17 cellular contexts compared by ENCODE assay signal in genomic region chr5:1131191-1131621, GRCh38. TPM values are rescaled to one million over a fixed set of nuclear protein-coding genes. Genes with fewer than 3 reads are reported as not detected.
DNase-seq lines count a peak whose midpoint lies in the region; ATAC-seq and TF ChIP-seq lines count a peak whose summit lies in the region.
"Had no signal": no experiment of that assay in that cellular context is flagged by ENCODE, and none has a peak within 500 bp of the region (broad histone marks: within the 10 kb centered on the region; RNA-seq: fewer than 3 reads in every experiment).

No MANE protein-coding gene starts in this region.

- intact Hi-C loops in Right ventricle myocardium inferior (cut with DNase I) = loop anchor here (5.0 kb wide), 1 partner anchor 79 kb away; no protein-coding TSS in a partner anchor

- H3K4me1 ChIP-seq in right atrium auricular region (peaks cover 0 to 67% of the 10 kb centered on the region in 2 donors), duodenal mucosa (ENCODE audit: control insufficient read depth in 1 of 2, insufficient read depth in 2 of 2, low read length in 2 of 2) (peaks cover 42 to 52% of the 10 kb centered on the region in 2 donors), mucosa of rectum (ENCODE audit: control insufficient read depth in 2 of 2, insufficient read depth in 2 of 2, low read length in 2 of 2) (peaks cover 36 to 40% of the 10 kb centered on the region in 2 donors), tibial nerve (peaks cover 0 to 6% (median 0%) of the 10 kb centered on the region in 4 donors)

- no peak for TF ChIP-seq CTCF in right atrium auricular region (IDR thresholded peaks at IDR 0.05)
- no peak for TF ChIP-seq CTCF in tibial nerve (IDR thresholded peaks at IDR 0.05)

- ATAC-seq in Right ventricle myocardium inferior = peak; percentile 19

- no peak for TF ChIP-seq EP300 in tibial nerve (IDR thresholded peaks at IDR 0.05)

- DNase-seq in Right ventricle myocardium inferior (ENCODE audit: missing footprints) (no peak), right atrium auricular region (ENCODE audit: low spot score) (no peak), RKO (ENCODE audit: low spot score) (no peak), DMS153 treated with DMSO at 0.1 percent for 48 hours (lab: John Stamatoyannopoulos, UW; ENCODE audit: unreplicated experiment) (no peak), tibial nerve (ENCODE audit: low spot score in 2 of 2) (no peak), NCI-H2171 treated with DMSO at 0.1 percent for 48 hours (lab: John Stamatoyannopoulos, UW) (no peak)
- DNase-seq: activated CD4-positive, alpha-beta T cell treated with anti-CD3 and anti-CD28 coated beads for 1 hour; activated effector memory CD4-positive, alpha-beta T cell treated with anti-CD3 and anti-CD28 coated beads, Interleukin-2, amount 50 U/mL, for 16 hours; amygdala; CD4-positive, CD25-positive, alpha-beta regulatory T cell; hippocampal formation; NCI-H446; stimulated activated CD4-positive, alpha-beta T cell treated with anti-CD3 and anti-CD28 coated beads, Interleukin-4, amount 100 ng/mL, for 4 hours; stimulated activated CD8-positive, alpha-beta memory T cell treated with anti-CD3 and anti-CD28 coated beads, Interleukin-4, amount 100 ng/mL, for 48 hours; testis had no signal

- H3K9me3 ChIP-seq in right atrium auricular region (no peaks in the 10 kb centered on the region), duodenal mucosa (ENCODE audit: control insufficient read depth in 1 of 2, low read length in 2 of 2) (no peaks in the 10 kb centered on the region), mucosa of rectum (ENCODE audit: control insufficient read depth in 2 of 2, low read length in 2 of 2) (no peaks in the 10 kb centered on the region), tibial nerve (no peaks in the 10 kb centered on the region)
- H3K9me3 ChIP-seq: testis had no signal

- 84 to 91% methylated on average over 13 to 14 of the region's 14 CpGs for WGBS in tibial nerve, 2 donors

- H3K9ac ChIP-seq in duodenal mucosa (ENCODE audit: low read depth in 1 of 2, low read length in 2 of 2) (peak overlapping the region; percentile 25 to 54), mucosa of rectum (ENCODE audit: low read depth in 1 of 2, low read length in 2 of 2) (peak overlapping the region; percentile 60 to 70)

- H3K36me3 ChIP-seq in right atrium auricular region (no peaks in the 10 kb centered on the region), duodenal mucosa (ENCODE audit: control insufficient read depth in 1 of 2, insufficient read depth in 2 of 2, low read length in 2 of 2) (no peaks in the 10 kb centered on the region), mucosa of rectum (ENCODE audit: control insufficient read depth in 2 of 2, insufficient read depth in 2 of 2, low read length in 2 of 2) (no peaks in the 10 kb centered on the region), tibial nerve (no peaks in the 10 kb centered on the region)

- no peak overlapping the region for H3K27ac ChIP-seq in right atrium auricular region
- peak overlapping the region; percentile 50 for H3K27ac ChIP-seq in duodenal mucosa (ENCODE audit: low read depth, low read length)
- peak overlapping the region; percentile 89 to 91 for H3K27ac ChIP-seq in mucosa of rectum (ENCODE audit: low read depth in 2 of 2, low read length in 2 of 2)
- H3K27ac ChIP-seq in tibial nerve = peak overlapping the region in 1 of 4 donors; percentile 19
- H3K27ac ChIP-seq: testis had no signal

- no peak for TF ChIP-seq POLR2A in tibial nerve (IDR thresholded peaks at IDR 0.05)

- H3K27me3 ChIP-seq in right atrium auricular region (no peaks in the 10 kb centered on the region), duodenal mucosa (ENCODE audit: control insufficient read depth in 1 of 2, insufficient read depth in 2 of 2, low read length in 2 of 2) (no peaks in the 10 kb centered on the region), mucosa of rectum (ENCODE audit: control insufficient read depth in 2 of 2, insufficient read depth in 2 of 2, low read length in 2 of 2) (no peaks in the 10 kb centered on the region), tibial nerve (no peaks in the 10 kb centered on the region)
- H3K27me3 ChIP-seq: testis had no signal

- H3K4me3 ChIP-seq in right atrium auricular region (no peak overlapping the region), duodenal mucosa (ENCODE audit: low read depth in 1 of 2, low read length in 2 of 2) (peak overlapping the region in 1 of 2 donors; percentile 29), mucosa of rectum (ENCODE audit: low read length in 2 of 2) (peak overlapping the region in 1 of 2 donors; percentile 44), tibial nerve (no peak overlapping the region)
- H3K4me3 ChIP-seq: testis had no signal

RNA-seq across cellular contexts. Expression of gene SLC12A7, which starts 19.3 kb away (rescaled TPM):
- 179 TPM for total RNA-seq in Right ventricle myocardium inferior
- total RNA-seq in right atrium auricular region = 10 to 100 TPM; 28.5 to 42.3 TPM
- total RNA-seq in tibial nerve = 10 to 100 TPM; 11.4 to 39.3 (median 18.8) TPM

Comparison
In these comparisons a context has a peak if more than half of its experiments do, and no peak if none do; other contexts are left out.
1. H3K27ac ChIP-seq: peak in duodenal mucosa (single experiment) and mucosa of rectum (2 of 2); none in right atrium auricular region (0 of 2).